Comparison of ENCODE assay signal across 7 cellular contexts in genomic region chr10:13788701-13789447, GRCh38.
A peak's percentile ranks its signal among the peaks of the same experiment; 100 is the strongest.
DNase-seq lines count a peak whose midpoint lies in the region; ATAC-seq and TF ChIP-seq lines count a peak whose summit lies in the region.

No MANE protein-coding gene starts in this region.

- H3K36me3 ChIP-seq in ascending aorta (peaks cover 0 to 4% of the 10 kb centered on the region in 2 donors), subcutaneous abdominal adipose tissue (ENCODE audit: control insufficient read depth in 5 of 5, insufficient read depth in 5 of 5, low read length in 5 of 5) (peaks cover 0 to 41% (median 35%) of the 10 kb centered on the region in 5 donors)

- H3K27ac ChIP-seq in ascending aorta (peak overlapping the region; percentile 56 to 79), subcutaneous abdominal adipose tissue (ENCODE audit: low read depth, low read length) (peak overlapping the region; percentile 97)

- no peak for TF ChIP-seq CTCF in ascending aorta (IDR thresholded peaks at IDR 0.05)

- peak; percentile 45 for ATAC-seq in HG03354 (IDR thresholded peaks at IDR 0.05; ENCODE audit: poor library complexity, severe bottlenecking, unreplicated experiment)
- no peak for ATAC-seq in HG02763 (IDR thresholded peaks at IDR 0.05; ENCODE audit: unreplicated experiment)

- H3K27me3 ChIP-seq in ascending aorta (no peaks in the 10 kb centered on the region), subcutaneous abdominal adipose tissue (ENCODE audit: control insufficient read depth in 5 of 5, insufficient read depth in 4 of 5, low read length in 5 of 5) (no peaks in the 10 kb centered on the region)

- H3K4me3 ChIP-seq in ascending aorta (peak overlapping the region in 1 of 2 donors; percentile 14), subcutaneous abdominal adipose tissue (ENCODE audit: low read depth in 1 of 5, low read length in 5 of 5) (peak overlapping the region in 1 of 5 donors; percentile 24)

- DNase-seq in ascending aorta (ENCODE audit: low spot score in 2 of 2), result peak in 1 of 2 donors; percentile 82
- DNase-seq in kidney tubule cell (ENCODE audit: low spot score), result peak; percentile 59
- DNase-seq in NCI-H748 (lab: John Stamatoyannopoulos, UW; ENCODE audit: unreplicated experiment), result no peak
- no peak for DNase-seq in stimulated activated CD4-positive, alpha-beta T cell treated with anti-CD3 and anti-CD28 coated beads, Interleukin-1b, Interleukin-23, amount 100 ng/mL, for 48 hours

- H3K9me3 ChIP-seq in ascending aorta, result no peaks in the 10 kb centered on the region
- no peaks in the 10 kb centered on the region for H3K9me3 ChIP-seq in subcutaneous abdominal adipose tissue (ENCODE audit: control insufficient read depth in 5 of 5, low read length in 5 of 5)

- H3K9ac ChIP-seq in subcutaneous abdominal adipose tissue (ENCODE audit: low read length in 5 of 5), result peak overlapping the region in 4 of 5 donors; percentile 26 to 77 (median 42)

- intact Hi-C loops in ascending aorta (cut with DNase I), result loop anchor here (2.0 to 10.0 kb wide), 2 partner anchors 168 to 686 kb away; no protein-coding TSS in a partner anchor

- H3K4me1 ChIP-seq in ascending aorta, result peaks cover 6 to 14% of the 10 kb centered on the region in 2 donors
- H3K4me1 ChIP-seq in subcutaneous abdominal adipose tissue (ENCODE audit: control insufficient read depth in 5 of 5, insufficient read depth in 5 of 5, low read length in 5 of 5), result peaks cover 8 to 53% (median 37%) of the 10 kb centered on the region in 5 donors
